30 cellular contexts compared by ENCODE assay signal in the genomic region with DNA sequence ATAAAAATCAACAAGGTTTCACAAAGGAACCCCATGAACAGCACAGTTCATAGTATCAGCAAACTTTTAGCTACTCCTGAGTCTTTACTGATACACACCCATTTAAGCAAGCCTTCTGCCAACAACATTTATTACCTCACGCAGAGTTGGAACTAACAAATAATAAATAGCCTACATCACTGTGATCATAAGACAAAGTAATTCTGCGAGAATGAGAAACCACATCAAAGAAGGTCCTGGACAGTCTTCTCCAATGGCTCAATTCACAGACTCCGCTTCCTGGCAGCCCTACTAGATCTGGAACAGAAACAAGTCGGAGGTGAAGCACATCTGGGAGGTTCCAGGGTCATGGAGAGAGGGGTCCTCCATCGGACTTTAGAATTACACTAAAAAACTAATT. TPM values are rescaled to one million over a fixed set of nuclear protein-coding genes. Genes with fewer than 3 reads are reported as not detected.
"Had no signal": no experiment of that assay in that cellular context is flagged by ENCODE, and none has a peak within 500 bp of the region (broad histone marks: within the 10 kb centered on the region; RNA-seq: fewer than 3 reads in every experiment).

No MANE protein-coding gene starts in this region.

- H3K4me1 ChIP-seq: Peyer's patch, SJCRH30 had no signal

- H3K27me3 Mint-ChIP-seq: activated naive CD4-positive, alpha-beta T cell treated with anti-CD3 and anti-CD28 coated beads, Interleukin-2, amount 10 ng/mL, durations not matched to agents 7 days and 5 days; activated naive CD8-positive, alpha-beta T cell treated with anti-CD3 and anti-CD28 coated beads for 36 hours; activated T-helper 17 cell treated with anti-CD3 and anti-CD28 coated beads, Interleukin-2, amount 50 U/mL, for 72 hours; IgD-negative memory B cell had no signal

- H3K27me3 ChIP-seq: Peyer's patch, SJCRH30 had no signal

- H3K4me3 Mint-ChIP-seq: activated CD4-positive, alpha-beta memory T cell treated with anti-CD3 and anti-CD28 coated beads, Interleukin-2, amount 10 ng/mL, durations not matched to agents 7 days and 5 days; activated CD4-positive, alpha-beta T cell treated with anti-CD3 and anti-CD28 coated beads, Interleukin-2, amount 10 ng/mL, durations not matched to agents 7 days and 5 days; activated naive CD4-positive, alpha-beta T cell treated with anti-CD3 and anti-CD28 coated beads, Interleukin-2, amount 10 ng/mL, durations not matched to agents 7 days and 5 days; activated naive CD8-positive, alpha-beta T cell treated with anti-CD3 and anti-CD28 coated beads for 36 hours; activated T-helper 17 cell treated with anti-CD3 and anti-CD28 coated beads, Interleukin-2, amount 50 U/mL, for 72 hours; IgD-negative memory B cell had no signal

- H3K27ac Mint-ChIP-seq: activated CD4-positive, alpha-beta memory T cell treated with anti-CD3 and anti-CD28 coated beads, Interleukin-2, amount 10 ng/mL, durations not matched to agents 7 days and 5 days; activated CD4-positive, alpha-beta T cell treated with anti-CD3 and anti-CD28 coated beads, Interleukin-2, amount 10 ng/mL, durations not matched to agents 7 days and 5 days; activated naive CD4-positive, alpha-beta T cell treated with anti-CD3 and anti-CD28 coated beads, Interleukin-2, amount 10 ng/mL, durations not matched to agents 7 days and 5 days; activated naive CD8-positive, alpha-beta T cell treated with anti-CD3 and anti-CD28 coated beads for 36 hours; activated T-helper 17 cell treated with anti-CD3 and anti-CD28 coated beads, Interleukin-2, amount 50 U/mL, for 72 hours; IgD-negative memory B cell had no signal

- H3K27ac ChIP-seq: Peyer's patch, RWPE1, SJCRH30 had no signal

- H3K9me3 Mint-ChIP-seq: activated CD4-positive, alpha-beta memory T cell treated with anti-CD3 and anti-CD28 coated beads, Interleukin-2, amount 10 ng/mL, durations not matched to agents 7 days and 5 days; activated CD4-positive, alpha-beta T cell treated with anti-CD3 and anti-CD28 coated beads, Interleukin-2, amount 10 ng/mL, durations not matched to agents 7 days and 5 days; activated naive CD4-positive, alpha-beta T cell treated with anti-CD3 and anti-CD28 coated beads, Interleukin-2, amount 10 ng/mL, durations not matched to agents 7 days and 5 days; activated naive CD8-positive, alpha-beta T cell treated with anti-CD3 and anti-CD28 coated beads for 36 hours; activated T-helper 17 cell treated with anti-CD3 and anti-CD28 coated beads, Interleukin-2, amount 50 U/mL, for 72 hours; IgD-negative memory B cell had no signal

- H3K9me3 ChIP-seq: Peyer's patch, SJCRH30 had no signal

- H3K4me3 ChIP-seq: Peyer's patch, SJCRH30 had no signal

- H3K4me1 Mint-ChIP-seq: activated T-helper 17 cell treated with anti-CD3 and anti-CD28 coated beads, Interleukin-2, amount 50 U/mL, for 72 hours had no signal

- DNase-seq: activated CD4-positive, alpha-beta memory T cell treated with anti-CD3 and anti-CD28 coated beads, Interleukin-2, amount 10 ng/mL, durations not matched to agents 7 days and 5 days; activated CD4-positive, alpha-beta T cell treated with anti-CD3 and anti-CD28 coated beads, Interleukin-2, amount 10 ng/mL, durations not matched to agents 7 days and 5 days; activated CD4-positive, CD25-positive, alpha-beta regulatory T cell; activated gamma-delta T cell; activated naive CD4-positive, alpha-beta T cell treated with anti-CD3 and anti-CD28 coated beads, Interleukin-2, amount 10 ng/mL, durations not matched to agents 7 days and 5 days; activated naive CD8-positive, alpha-beta T cell treated with anti-CD3 and anti-CD28 coated beads for 36 hours; activated T-cell treated with anti-CD3 and anti-CD28 coated beads for 4 hours; activated T-cell treated with anti-CD3 and anti-CD28 coated beads, Interleukin-2, amount 50 U/mL, for 48 hours; KG1; NCI-H1092; NCI-H1417; NCI-H1930; NCI-H2107; NCI-H2171 treated with DMSO at 0.1 percent for 48 hours; NCI-H226; NCI-H526; NCI-H774; Peyer's patch; Right ventricle myocardium superior; SJCRH30; T-helper 2 cell; T1000 had no signal

RNA-seq across cellular contexts. Expression of a gene that starts 37.0 kb away (rescaled TPM):
- total RNA-seq: activated CD4-positive, alpha-beta memory T cell treated with anti-CD3 and anti-CD28 coated beads, Interleukin-2, amount 10 ng/mL, durations not matched to agents 7 days and 5 days; activated CD4-positive, alpha-beta T cell treated with anti-CD3 and anti-CD28 coated beads, Interleukin-2, amount 10 ng/mL, durations not matched to agents 7 days and 5 days; activated CD8-positive, alpha-beta memory T cell treated with anti-CD3 and anti-CD28 coated beads for 36 hours; activated naive CD8-positive, alpha-beta T cell treated with anti-CD3 and anti-CD28 coated beads for 36 hours; activated T-helper 17 cell treated with anti-CD3 and anti-CD28 coated beads, Interleukin-2, amount 50 U/mL, for 72 hours; cardiac septum; LHCN-M2; MCF 10A; NCI-H460; Peyer's patch; Right ventricle myocardium superior; SJCRH30 had no signal
- polyA plus RNA-seq: IgD-negative memory B cell had no signal
